ENCODE assay signal across 24 cellular contexts in the genomic region with DNA sequence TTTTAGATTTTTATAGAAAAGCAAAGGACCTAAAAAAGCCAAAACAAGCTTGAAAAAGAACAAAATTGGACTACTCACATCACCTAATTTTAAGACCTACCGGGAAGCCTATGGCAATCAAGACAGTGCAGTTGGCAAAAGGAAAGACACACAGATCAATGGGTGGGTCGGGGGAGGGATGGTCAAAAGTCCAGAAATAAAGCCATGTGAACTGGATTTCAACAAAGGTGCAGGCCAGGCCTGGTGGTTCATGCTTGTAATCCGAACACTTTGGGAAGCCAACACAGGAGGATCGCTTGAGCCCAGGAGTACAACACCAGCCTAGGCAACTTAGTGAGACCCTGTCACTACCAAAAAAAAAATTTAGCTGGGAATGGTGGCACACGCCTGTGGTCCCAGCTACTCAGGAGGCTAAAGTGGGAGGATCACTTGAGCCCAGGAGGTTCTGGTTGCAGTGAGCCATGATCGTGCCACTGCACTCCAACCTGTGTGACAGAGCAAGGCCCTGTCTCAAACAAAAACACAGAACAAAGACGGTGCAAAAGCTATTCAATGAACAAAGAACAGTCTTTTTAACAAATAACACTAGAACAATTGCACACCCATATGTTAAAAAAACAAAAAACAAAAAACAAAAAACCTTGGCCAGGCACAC.
"Had no signal": no experiment of that assay in that cellular context is flagged by ENCODE, and none has a peak within 500 bp of the region (broad histone marks: within the 10 kb centered on the region; RNA-seq: fewer than 3 reads in every experiment).

No MANE protein-coding gene starts in this region.

- H3K4me3 ChIP-seq: colonic mucosa, esophagus squamous epithelium, gastrocnemius medialis, heart right ventricle, left ventricle myocardium inferior, lower lobe of right lung, mucosa of descending colon had no signal

- H3K9me3 ChIP-seq: colonic mucosa, esophagus squamous epithelium, gastrocnemius medialis, heart right ventricle, left ventricle myocardium inferior, lower lobe of right lung, mucosa of descending colon had no signal

- H3K9me3 Mint-ChIP-seq: dendritic cell treated with granulocyte-macrophage colony-stimulating factor and Interleukin-4, amounts not matched to agents 40 ng/mL and 50 ng/mL, for 4 days; effector memory CD8-positive, alpha-beta T cell; endodermal cell; naive B cell had no signal

- H3K27ac Mint-ChIP-seq: dendritic cell treated with granulocyte-macrophage colony-stimulating factor and Interleukin-4, amounts not matched to agents 40 ng/mL and 50 ng/mL, for 4 days; endodermal cell; mesothelial cell of epicardium had no signal

- H3K4me1 Mint-ChIP-seq: mesothelial cell of epicardium had no signal

- H3K27me3 Mint-ChIP-seq: dendritic cell treated with granulocyte-macrophage colony-stimulating factor and Interleukin-4, amounts not matched to agents 40 ng/mL and 50 ng/mL, for 4 days; effector memory CD8-positive, alpha-beta T cell; naive B cell had no signal

- H3K27ac ChIP-seq: colonic mucosa, epithelial cell of prostate, esophagus squamous epithelium, gastrocnemius medialis, heart right ventricle, left ventricle myocardium inferior, lower lobe of right lung had no signal

- H3K4me1 ChIP-seq: colonic mucosa, esophagus squamous epithelium, gastrocnemius medialis, heart right ventricle, left ventricle myocardium inferior, lower lobe of right lung had no signal

- H3K27me3 ChIP-seq: colonic mucosa, esophagus squamous epithelium, gastrocnemius medialis, heart right ventricle had no signal

- DNase-seq: colonic mucosa; cortex of kidney; effector CD8-positive, alpha-beta T cell; effector memory CD8-positive, alpha-beta T cell; endodermal cell; erythroblast; esophagus squamous epithelium; foreskin fibroblast; foreskin melanocyte; gastrocnemius medialis; glutamatergic neuron; head of caudate nucleus; heart right ventricle; hippocampal formation; left cardiac atrium; left ventricle myocardium inferior; lower lobe of right lung; mesenchymal stem cell; mucosa of descending colon; naive B cell had no signal

- H3K4me3 Mint-ChIP-seq: dendritic cell treated with granulocyte-macrophage colony-stimulating factor and Interleukin-4, amounts not matched to agents 40 ng/mL and 50 ng/mL, for 4 days; effector memory CD8-positive, alpha-beta T cell; endodermal cell; mesothelial cell of epicardium; naive B cell had no signal

- ATAC-seq: effector memory CD8-positive, alpha-beta T cell; esophagus mucosa; gastrocnemius medialis; heart right ventricle; left cardiac atrium; lower lobe of right lung; mucosa of descending colon had no signal
